Comparison of ENCODE assay signal across 8 cellular contexts in genomic region chr5:55897905-55898304, GRCh38. TPM values are rescaled to one million over a fixed set of nuclear protein-coding genes. Genes with fewer than 3 reads are reported as not detected.
DNase-seq lines count a peak whose midpoint lies in the region; FAIRE-seq and TF ChIP-seq lines count a peak whose summit lies in the region.

No MANE protein-coding gene starts in this region.

- TF ChIP-seq POLR2A in H54 (IDR thresholded peaks at IDR 0.05; ENCODE audit: low read depth, low read length): no peak
- no peak for TF ChIP-seq POLR2A in lower leg skin (IDR thresholded peaks at IDR 0.05)

- POLR2A ChIA-PET in AG04449 (lab: Yijun Ruan, JAX): interaction anchor here (0.6 to 0.9 kb wide), 4 partner anchors 20 to 666 kb away, joined by 3 read pairs; no protein-coding TSS in a partner anchor

- CTCF ChIA-PET in AG04449 (lab: Yijun Ruan, JAX): no interaction called here

- WGBS in lower leg skin, 2 donors: 53 to 65% methylated on average over 14 of the region's 14 CpGs

- peak; percentile 96 for DNase-seq in AG04449 (ENCODE audit: low read depth, low spot score)
- DNase-seq in H54 (ENCODE audit: insufficient read length, low spot score): peak; percentile 31
- DNase-seq in astrocyte of the hippocampus (ENCODE audit: low read depth, low spot score): peak; percentile 65
- peak; percentile 69 to 94 for DNase-seq in lower leg skin (ENCODE audit: low spot score in 2 of 2)
- no peak for DNase-seq in NCI-H2081 (lab: John Stamatoyannopoulos, UW)
- no peak for DNase-seq in SHP77 (lab: John Stamatoyannopoulos, UW)
- DNase-seq in NCI-H1048 (lab: John Stamatoyannopoulos, UW): no peak
- DNase-seq in head of caudate nucleus: no peak

- intact Hi-C loops in lower leg skin (cut with DNase I; ENCODE audit: low total_unique reads): no loop called here
- intact Hi-C loops in head of caudate nucleus (cut with DNase I): no loop called here

- H3K4me3 ChIP-seq in AG04449 (ENCODE audit: low read depth, low read length): peak overlapping the region; percentile 34
- no peak overlapping the region for H3K4me3 ChIP-seq in lower leg skin (ENCODE audit: low read depth, poor library complexity, severe bottlenecking)

- FAIRE-seq in H54 (lab: Jason Lieb, UNC): peak; percentile 66

- TF ChIP-seq CTCF in AG04449 (IDR thresholded peaks at IDR 0.05; ENCODE audit: insufficient read depth, low read length, missing control alignments): no peak
- no peak for TF ChIP-seq CTCF in lower leg skin (IDR thresholded peaks at IDR 0.05)

RNA-seq across cellular contexts. Expression of gene IL31RA, which starts 46.7 kb away (rescaled TPM):
- 1 to 10 TPM in 2 of 4 donors, under 1 TPM in 2; 0.30 to 3.1 (median 1.3) TPM for total RNA-seq in lower leg skin

Comparison
In these comparisons a context has a peak if more than half of its experiments do, and no peak if none do; other contexts are left out.
1. DNase-seq: peak in AG04449 (single experiment), H54 (single experiment), astrocyte of the hippocampus (single experiment) and lower leg skin (2 of 2); none in NCI-H2081 (0 of 2), SHP77 (0 of 2), NCI-H1048 (single experiment) and head of caudate nucleus (0 of 42).